ENCODE assay signal across 3 cellular contexts in the genomic region with DNA sequence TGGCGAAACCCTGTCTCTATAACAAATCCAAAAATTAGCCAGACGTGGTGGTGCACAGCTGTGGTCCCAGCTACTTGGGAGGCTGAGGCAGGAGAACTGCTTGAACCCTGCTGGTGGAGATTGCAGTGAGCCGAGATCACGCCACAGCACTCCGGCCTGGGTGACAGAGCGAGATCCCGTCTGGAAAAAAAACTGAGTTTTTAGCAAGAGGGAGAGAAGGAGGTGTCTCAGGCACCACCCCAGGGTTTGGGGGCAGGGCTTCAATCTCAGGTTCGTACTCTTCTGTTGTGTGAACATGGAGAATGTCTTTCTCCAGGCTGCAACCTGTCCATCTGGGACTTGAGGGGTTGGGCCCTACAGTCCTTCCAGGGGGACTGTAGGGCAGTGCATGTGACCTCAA.
TF ChIP-seq lines count a peak whose summit lies in the region.

No MANE protein-coding gene starts in this region.

TF ChIP-seq in IMR-90, 13 proteins besides CTCF, POLR2A, EP300 and RAD21:
- TF ChIP-seq RCOR1 (IDR thresholded peaks at IDR 0.05; ENCODE audit: insufficient replicate concordance, low read length) = no peak
- TF ChIP-seq, protein P1, sequence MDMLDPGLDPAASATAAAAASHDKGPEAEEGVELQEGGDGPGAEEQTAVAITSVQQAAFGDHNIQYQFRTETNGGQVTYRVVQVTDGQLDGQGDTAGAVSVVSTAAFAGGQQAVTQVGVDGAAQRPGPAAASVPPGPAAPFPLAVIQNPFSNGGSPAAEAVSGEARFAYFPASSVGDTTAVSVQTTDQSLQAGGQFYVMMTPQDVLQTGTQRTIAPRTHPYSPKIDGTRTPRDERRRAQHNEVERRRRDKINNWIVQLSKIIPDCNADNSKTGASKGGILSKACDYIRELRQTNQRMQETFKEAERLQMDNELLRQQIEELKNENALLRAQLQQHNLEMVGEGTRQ (IDR thresholded peaks at IDR 0.05; ENCODE audit: low read depth, low read length) = no peak
- no peak for TF ChIP-seq NFE2L2 (IDR thresholded peaks at IDR 0.05; ENCODE audit: low read depth, low read length)
- TF ChIP-seq, protein P2, sequence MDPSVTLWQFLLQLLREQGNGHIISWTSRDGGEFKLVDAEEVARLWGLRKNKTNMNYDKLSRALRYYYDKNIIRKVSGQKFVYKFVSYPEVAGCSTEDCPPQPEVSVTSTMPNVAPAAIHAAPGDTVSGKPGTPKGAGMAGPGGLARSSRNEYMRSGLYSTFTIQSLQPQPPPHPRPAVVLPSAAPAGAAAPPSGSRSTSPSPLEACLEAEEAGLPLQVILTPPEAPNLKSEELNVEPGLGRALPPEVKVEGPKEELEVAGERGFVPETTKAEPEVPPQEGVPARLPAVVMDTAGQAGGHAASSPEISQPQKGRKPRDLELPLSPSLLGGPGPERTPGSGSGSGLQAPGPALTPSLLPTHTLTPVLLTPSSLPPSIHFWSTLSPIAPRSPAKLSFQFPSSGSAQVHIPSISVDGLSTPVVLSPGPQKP (IDR thresholded peaks at IDR 0.05; ENCODE audit: borderline replicate concordance, low read depth, low read length) = no peak
- no peak for TF ChIP-seq SMC3 (IDR thresholded peaks at IDR 0.05; ENCODE audit: low read depth, low read length)
- no peak for TF ChIP-seq MAFK (IDR thresholded peaks at IDR 0.05; ENCODE audit: low read depth, low read length)
- no peak for TF ChIP-seq CHD1 (IDR thresholded peaks at IDR 0.05; ENCODE audit: low read depth, low read length)
- no peak for TF ChIP-seq RFX5 (IDR thresholded peaks at IDR 0.05; ENCODE audit: low read depth, low read length)
- TF ChIP-seq BHLHE40 (IDR thresholded peaks at IDR 0.05; ENCODE audit: low read depth, low read length) = no peak
- no peak for TF ChIP-seq MXI1 (IDR thresholded peaks at IDR 0.05; ENCODE audit: borderline replicate concordance, low read depth, low read length)
- no peak for TF ChIP-seq MAZ (IDR thresholded peaks at IDR 0.05; ENCODE audit: borderline replicate concordance, low read depth, low read length)
- TF ChIP-seq CEBPB (IDR thresholded peaks at IDR 0.05; ENCODE audit: low read depth, low read length) = no peak
- TF ChIP-seq FOS (IDR thresholded peaks at IDR 0.05; ENCODE audit: low read depth, low read length) = no peak
TF ChIP-seq in IMR-90: peak in this region for 0.

TF ChIP-seq in K562, 482 proteins besides CTCF, POLR2A, EP300 and RAD21:
- no peak for TF ChIP-seq TAF15 (IDR thresholded peaks at IDR 0.05; ENCODE audit: low read depth, low read length)
- TF ChIP-seq CTBP1 (IDR thresholded peaks at IDR 0.05; ENCODE audit: borderline replicate concordance) = no peak
- TF ChIP-seq KDM1A (IDR thresholded peaks at IDR 0.05) = no peak
- no peak for TF ChIP-seq MCM5 (IDR thresholded peaks at IDR 0.05; ENCODE audit: low read depth)
- TF ChIP-seq TCF7 (IDR thresholded peaks at IDR 0.05; ENCODE audit: borderline replicate concordance) = no peak
- no peak for TF ChIP-seq HCFC1 (IDR thresholded peaks at IDR 0.05; ENCODE audit: low read depth, low read length)
- TF ChIP-seq ZNF77 (CRISPR knock-in tag; IDR thresholded peaks at IDR 0.05) = no peak
- no peak for TF ChIP-seq PHTF2 (CRISPR knock-in tag; IDR thresholded peaks at IDR 0.05)
TF ChIP-seq in K562: peak in this region for 0.

TF ChIP-seq in WTC11, 78 proteins besides CTCF, POLR2A, EP300 and RAD21:
- TF ChIP-seq ZNF317 (CRISPR knock-in tag; IDR thresholded peaks at IDR 0.05; ENCODE audit: borderline replicate concordance, low read depth) (no peak), GRHL2 (CRISPR knock-in tag; IDR thresholded peaks at IDR 0.05; ENCODE audit: insufficient replicate concordance, severe bottlenecking) (no peak), NR1H2 (CRISPR knock-in tag; IDR thresholded peaks at IDR 0.05) (no peak), TEAD4 (CRISPR knock-in tag; IDR thresholded peaks at IDR 0.05) (no peak), FOXJ3 (CRISPR knock-in tag; IDR thresholded peaks at IDR 0.05; ENCODE audit: borderline replicate concordance) (no peak), ATF3 (CRISPR knock-in tag; conservative IDR thresholded peaks at IDR 0.05) (no peak), ZNF532 (CRISPR knock-in tag; IDR thresholded peaks at IDR 0.05; ENCODE audit: borderline replicate concordance) (no peak), KAT7 (CRISPR knock-in tag; IDR thresholded peaks at IDR 0.05; ENCODE audit: borderline replicate concordance) (no peak), RORB (CRISPR knock-in tag; IDR thresholded peaks at IDR 0.05) (no peak), ZNF671 (CRISPR knock-in tag; IDR thresholded peaks at IDR 0.05) (no peak), MXD4 (CRISPR knock-in tag; IDR thresholded peaks at IDR 0.05; ENCODE audit: borderline replicate concordance) (no peak), GTF2I (CRISPR knock-in tag; conservative IDR thresholded peaks at IDR 0.05) (no peak), FOXP1 (CRISPR knock-in tag; IDR thresholded peaks at IDR 0.05; ENCODE audit: borderline replicate concordance) (no peak), NR2C2 (CRISPR knock-in tag; IDR thresholded peaks at IDR 0.05) (no peak), NR3C1 (CRISPR knock-in tag; conservative IDR thresholded peaks at IDR 0.05; ENCODE audit: low read depth) (no peak), HMGA2 (CRISPR knock-in tag; IDR thresholded peaks at IDR 0.05) (no peak), GABPB1 (CRISPR knock-in tag; IDR thresholded peaks at IDR 0.05) (no peak)
- TF ChIP-seq, protein P3, sequence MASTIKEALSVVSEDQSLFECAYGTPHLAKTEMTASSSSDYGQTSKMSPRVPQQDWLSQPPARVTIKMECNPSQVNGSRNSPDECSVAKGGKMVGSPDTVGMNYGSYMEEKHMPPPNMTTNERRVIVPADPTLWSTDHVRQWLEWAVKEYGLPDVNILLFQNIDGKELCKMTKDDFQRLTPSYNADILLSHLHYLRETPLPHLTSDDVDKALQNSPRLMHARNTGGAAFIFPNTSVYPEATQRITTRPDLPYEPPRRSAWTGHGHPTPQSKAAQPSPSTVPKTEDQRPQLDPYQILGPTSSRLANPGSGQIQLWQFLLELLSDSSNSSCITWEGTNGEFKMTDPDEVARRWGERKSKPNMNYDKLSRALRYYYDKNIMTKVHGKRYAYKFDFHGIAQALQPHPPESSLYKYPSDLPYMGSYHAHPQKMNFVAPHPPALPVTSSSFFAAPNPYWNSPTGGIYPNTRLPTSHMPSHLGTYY (CRISPR knock-in tag; IDR thresholded peaks at IDR 0.05) = no peak
- TF ChIP-seq, protein P4, sequence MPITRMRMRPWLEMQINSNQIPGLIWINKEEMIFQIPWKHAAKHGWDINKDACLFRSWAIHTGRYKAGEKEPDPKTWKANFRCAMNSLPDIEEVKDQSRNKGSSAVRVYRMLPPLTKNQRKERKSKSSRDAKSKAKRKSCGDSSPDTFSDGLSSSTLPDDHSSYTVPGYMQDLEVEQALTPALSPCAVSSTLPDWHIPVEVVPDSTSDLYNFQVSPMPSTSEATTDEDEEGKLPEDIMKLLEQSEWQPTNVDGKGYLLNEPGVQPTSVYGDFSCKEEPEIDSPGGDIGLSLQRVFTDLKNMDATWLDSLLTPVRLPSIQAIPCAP (CRISPR knock-in tag; IDR thresholded peaks at IDR 0.05) = no peak
- TF ChIP-seq, protein P5, sequence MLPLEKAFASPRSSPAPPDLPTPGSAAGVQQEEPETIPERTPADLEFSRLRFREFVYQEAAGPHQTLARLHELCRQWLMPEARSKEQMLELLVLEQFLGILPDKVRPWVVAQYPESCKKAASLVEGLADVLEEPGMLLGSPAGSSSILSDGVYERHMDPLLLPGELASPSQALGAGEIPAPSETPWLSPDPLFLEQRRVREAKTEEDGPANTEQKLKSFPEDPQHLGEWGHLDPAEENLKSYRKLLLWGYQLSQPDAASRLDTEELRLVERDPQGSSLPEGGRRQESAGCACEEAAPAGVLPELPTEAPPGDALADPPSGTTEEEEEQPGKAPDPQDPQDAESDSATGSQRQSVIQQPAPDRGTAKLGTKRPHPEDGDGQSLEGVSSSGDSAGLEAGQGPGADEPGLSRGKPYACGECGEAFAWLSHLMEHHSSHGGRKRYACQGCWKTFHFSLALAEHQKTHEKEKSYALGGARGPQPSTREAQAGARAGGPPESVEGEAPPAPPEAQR (CRISPR knock-in tag; IDR thresholded peaks at IDR 0.05) = no peak
